8 cellular contexts compared by ENCODE assay signal in genomic region chr17:78839762-78840529, GRCh38. TPM values are rescaled to one million over a fixed set of nuclear protein-coding genes. Genes with fewer than 3 reads are reported as not detected.
DNase-seq lines count a peak whose midpoint lies in the region; ATAC-seq and TF ChIP-seq lines count a peak whose summit lies in the region.

No MANE protein-coding gene starts in this region.

- DNase-seq in SK-N-DZ (ENCODE audit: low spot score): peak; percentile 31
- DNase-seq in left ventricle myocardium superior: peak; percentile 67
- peak; percentile 79 for DNase-seq in sigmoid colon
- DNase-seq in OCI-M2 (lab: John Stamatoyannopoulos, UW; ENCODE audit: unreplicated experiment): no peak

- no peak for TF ChIP-seq POLR2A in sigmoid colon (IDR thresholded peaks at IDR 0.05)

- WGBS in adipose tissue, 3 donors: 0 to 1% (median 1%) methylated on average over 51 to 73 of the region's 73 CpGs
- WGBS in sigmoid colon, 2 donors: 0 to 1% methylated on average over 73 of the region's 73 CpGs

- intact Hi-C loops in left ventricle myocardium superior (cut with micrococcal nuclease): no loop called here
- intact Hi-C loops in sigmoid colon (cut with DNase I): loop anchor here (1.0 kb wide), 1 partner anchor 59 kb away; no protein-coding TSS in a partner anchor

- H2AFZ ChIP-seq in ACC112 (ENCODE audit: low read length, unreplicated experiment): peak overlapping the region; percentile 18

- H3K9me3 ChIP-seq in sigmoid colon: no peaks in the 10 kb centered on the region

- H3K4me1 ChIP-seq in ACC112 (ENCODE audit: control insufficient read depth, insufficient read depth, low read length, unreplicated experiment): peaks cover 26% of the 10 kb centered on the region
- H3K4me1 ChIP-seq in sigmoid colon: peaks cover 0 to 28% (median 22%) of the 10 kb centered on the region in 4 donors

- peaks cover 50% of the 10 kb centered on the region for H3K79me2 ChIP-seq in ACC112 (ENCODE audit: control insufficient read depth, insufficient read depth, low read length, unreplicated experiment)

- no peak for TF ChIP-seq CTCF in sigmoid colon (IDR thresholded peaks at IDR 0.05)

- H3K27me3 ChIP-seq in ACC112 (ENCODE audit: insufficient read depth, low read length): no peaks in the 10 kb centered on the region
- no peaks in the 10 kb centered on the region for H3K27me3 ChIP-seq in sigmoid colon

- H3K27ac ChIP-seq in ACC112 (ENCODE audit: low read depth, low read length) (peak overlapping the region; percentile 92), adipose tissue (ENCODE audit: low read depth, low read length) (peak overlapping the region; percentile 91), sigmoid colon (peak overlapping the region; percentile 92 to 100 (median 98))

- TF ChIP-seq EP300 in sigmoid colon (IDR thresholded peaks at IDR 0.05): no peak

- H3K4me3 ChIP-seq in ACC112 (ENCODE audit: low read depth, low read length): peak overlapping the region; percentile 96
- H3K4me3 ChIP-seq in sigmoid colon: peak overlapping the region; percentile 74 to 95 (median 88)

- peak; percentile 7 for ATAC-seq in GM18873 (IDR thresholded peaks at IDR 0.05; ENCODE audit: low FRiP score, unreplicated experiment)
- ATAC-seq in HG03175 (IDR thresholded peaks at IDR 0.05; ENCODE audit: unreplicated experiment): peak; percentile 20
- peak; percentile 29 for ATAC-seq in left ventricle myocardium superior

- H3K36me3 ChIP-seq in ACC112 (ENCODE audit: insufficient read depth, low read length) (peaks cover 24% of the 10 kb centered on the region), sigmoid colon (peaks cover 15 to 33% (median 24%) of the 10 kb centered on the region in 4 donors)

RNA-seq across cellular contexts. Expression of gene USP36, which starts 0.7 kb away (rescaled TPM):
- polyA plus RNA-seq in SK-N-DZ (2014; cell fraction: cytosol; rRNA removed): 29.6 and 34.0 TPM in 2 replicates
- 62.2 and 84.2 TPM in 2 replicates for polyA plus RNA-seq in SK-N-DZ (2014; cell fraction: nucleus; rRNA removed)
- polyA plus RNA-seq in adipose tissue (10 to 100 TPM; 22.2 to 47.1 (median 32.3) TPM), sigmoid colon (10 to 100 TPM in 2 of 3 donors, 1 to 10 TPM in 1; 6.7 to 28.6 (median 13.8) TPM)
- total RNA-seq in left ventricle myocardium superior (24.7 TPM), sigmoid colon (10 to 100 TPM; 18.5 to 49.3 (median 35.9) TPM)

RNA-seq across cellular contexts. Expression of gene CYTH1, which starts 57.9 kb away (rescaled TPM):
- polyA plus RNA-seq in SK-N-DZ (2014; cell fraction: cytosol; rRNA removed): 36.9 and 43.2 TPM in 2 replicates
- polyA plus RNA-seq in SK-N-DZ (2014; cell fraction: nucleus; rRNA removed): 62.1 and 102 TPM in 2 replicates
- polyA plus RNA-seq in adipose tissue: 10 to 100 TPM; 23.8 to 42.1 (median 41.7) TPM
- 38.0 TPM for total RNA-seq in left ventricle myocardium superior
- total RNA-seq in sigmoid colon: 10 to 100 TPM; 26.7 to 38.5 (median 35.2) TPM
- 10 to 100 TPM; 56.5 to 83.8 (median 64.3) TPM for polyA plus RNA-seq in sigmoid colon
